1 cellular context compared by ENCODE assay signal in genomic region chr6:27053738-27054137, GRCh38.
TF ChIP-seq lines count a peak whose summit lies in the region.

No MANE protein-coding gene starts in this region.

TF ChIP-seq in GM12878, 131 proteins besides CTCF, POLR2A, EP300 and RAD21 (continued from another document and continues in another):
- TF ChIP-seq ZNF687 (IDR thresholded peaks at IDR 0.05) (peak; percentile 30; the same call in 1 of the 2 replicates), NFYA (IDR thresholded peaks at IDR 0.05; ENCODE audit: borderline replicate concordance, low read depth, low read length) (no peak), E2F8 (IDR thresholded peaks at IDR 0.05; ENCODE audit: low read depth, partially characterized antibody) (no peak), E2F4 (IDR thresholded peaks at IDR 0.05; ENCODE audit: low read depth, low read length) (no peak), GATAD2B (conservative IDR thresholded peaks at IDR 0.05; ENCODE audit: low read depth) (0 out of 2 replicates have a peak, but pooled peaks have one; percentile 27), FOXK2 (IDR thresholded peaks at IDR 0.05) (no peak), DPF2 (IDR thresholded peaks at IDR 0.05) (0 out of 2 replicates have a peak, but pooled peaks have one; percentile 48), FOXM1 (IDR thresholded peaks at IDR 0.05; ENCODE audit: low read depth, low read length) (peak; percentile 39; the same call in 1 of the 2 replicates), LARP7 (IDR thresholded peaks at IDR 0.05) (no peak), NKRF (conservative IDR thresholded peaks at IDR 0.05) (no peak), CBX5 (IDR thresholded peaks at IDR 0.05; ENCODE audit: low read depth) (no peak), ZBTB40 (IDR thresholded peaks at IDR 0.05; ENCODE audit: borderline replicate concordance) (no peak), TCF12 (IDR thresholded peaks at IDR 0.05; ENCODE audit: low read depth, low read length) (no peak), KDM1A (IDR thresholded peaks at IDR 0.05; ENCODE audit: borderline replicate concordance) (no peak), PML (IDR thresholded peaks at IDR 0.05; ENCODE audit: low read length) (no peak), EED (IDR thresholded peaks at IDR 0.05; ENCODE audit: low read depth) (peak; percentile 78), RUNX3 (IDR thresholded peaks at IDR 0.05; ENCODE audit: low read length) (peak; percentile 69), CBFB (IDR thresholded peaks at IDR 0.05; ENCODE audit: low read depth) (no peak), FOS (IDR thresholded peaks at IDR 0.05; ENCODE audit: borderline replicate concordance, extremely low read depth, insufficient read length) (no peak), ZSCAN29 (IDR thresholded peaks at IDR 0.05) (no peak), SUZ12 (IDR thresholded peaks at IDR 0.05; ENCODE audit: unreplicated experiment) (no peak), SMAD1 (IDR thresholded peaks at IDR 0.05; ENCODE audit: low read depth, partially characterized antibody) (no peak), RAD51 (IDR thresholded peaks at IDR 0.05) (no peak), TARDBP (IDR thresholded peaks at IDR 0.05; ENCODE audit: borderline replicate concordance) (no peak), USF2 (IDR thresholded peaks at IDR 0.05; ENCODE audit: borderline replicate concordance, low read depth, low read length) (no peak), IKZF2 (IDR thresholded peaks at IDR 0.05) (peak; percentile 85 to 88), CEBPZ (IDR thresholded peaks at IDR 0.05; ENCODE audit: low read depth, low read length) (no peak), CHD1 (IDR thresholded peaks at IDR 0.05; ENCODE audit: low read depth, low read length) (no peak), BCL11A (IDR thresholded peaks at IDR 0.05; ENCODE audit: low read depth, low read length) (0 out of 2 replicates have a peak, but pooled peaks have one; percentile 24), BHLHE40 (IDR thresholded peaks at IDR 0.05; ENCODE audit: borderline replicate concordance in 1 of 2, low read depth in 2 of 2, low read length in 1 of 2) (peak in 1 of 2 experiments; percentile 23; a peak in 1 of 4 replicates), SIN3A (IDR thresholded peaks at IDR 0.05; ENCODE audit: low read depth, low read length) (no peak), EZH2 (IDR thresholded peaks at IDR 0.05; ENCODE audit: borderline replicate concordance, control insufficient read depth, low read depth, low read length) (no peak), PAX5 (IDR thresholded peaks at IDR 0.05; ENCODE audit: borderline replicate concordance, low read depth, low read length) (peak; percentile 39; the same call in 1 of the 2 replicates), RELA (IDR thresholded peaks at IDR 0.05; ENCODE audit: borderline replicate concordance, partially characterized antibody) (no peak), ESRRA (IDR thresholded peaks at IDR 0.05; ENCODE audit: low read length) (no peak), MTA2 (IDR thresholded peaks at IDR 0.05; ENCODE audit: low read depth) (peak; percentile 13; the same call in 1 of the 2 replicates)
